ENCODE assay signal across 14 cellular contexts in the genomic region with DNA sequence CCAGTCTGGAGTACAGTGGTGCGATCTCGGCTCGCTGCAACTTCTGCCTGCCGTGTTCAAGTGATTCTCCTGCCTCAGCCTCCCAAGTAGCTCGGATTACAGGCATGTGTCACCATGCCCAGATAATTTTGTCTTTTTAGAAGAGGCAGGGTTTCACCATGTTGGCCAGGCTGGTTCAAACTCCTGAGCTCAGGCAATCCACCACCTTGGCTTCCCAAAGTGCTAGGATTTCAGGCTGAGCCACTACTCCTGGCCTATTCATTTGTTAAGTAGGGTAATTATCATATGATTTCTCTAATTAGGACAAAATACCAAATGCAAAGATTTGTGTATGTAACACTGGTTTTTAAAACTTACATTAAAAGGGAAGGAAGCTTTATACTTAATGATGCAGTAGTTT.
DNase-seq lines count a peak whose midpoint lies in the region; ATAC-seq and TF ChIP-seq lines count a peak whose summit lies in the region.
"Had no signal": no experiment of that assay in that cellular context is flagged by ENCODE, and none has a peak within 500 bp of the region (broad histone marks: within the 10 kb centered on the region; RNA-seq: fewer than 3 reads in every experiment).

No MANE protein-coding gene starts in this region.

- no peaks in the 10 kb centered on the region for H3K9me2 ChIP-seq in GM23338 (ENCODE audit: insufficient read depth)

- H3K36me3 Mint-ChIP-seq in GM23338 (ENCODE audit: low read depth) (peaks cover 6% of the 10 kb centered on the region), endodermal cell (ENCODE audit: low read depth) (no peaks in the 10 kb centered on the region), Caco-2 (ENCODE audit: insufficient read depth, unreplicated experiment) (no peaks in the 10 kb centered on the region)
- H3K36me3 Mint-ChIP-seq in CD4-positive, alpha-beta T cell (ENCODE audit: low read depth) = no peaks in the 10 kb centered on the region
- H3K36me3 Mint-ChIP-seq: CD8-positive, alpha-beta memory T cell had no signal

- no peak overlapping the region for H2AFZ ChIP-seq in GM23338

- H3K4me3 ChIP-seq in GM23338 = peak overlapping the region; percentile 3; the same call in 1 of the 2 replicates
- H3K4me3 ChIP-seq in HUES64 (ENCODE audit: low read length) = no peak overlapping the region
- H3K4me3 ChIP-seq in endodermal cell (ENCODE audit: low read length) = no peak overlapping the region
- no peak overlapping the region for H3K4me3 ChIP-seq in Caco-2 (ENCODE audit: low read depth, low read length)
- H3K4me3 ChIP-seq: BLaER1 treated with 17β-estradiol and CSF1 and Interleukin-3, amounts not matched to agents 10 nM and 100 nM had no signal

- CTCF ChIA-PET in Caco-2 (lab: Charles Lee) = no interaction called here
- CTCF ChIA-PET in CD4-positive, alpha-beta T cell (lab: Charles Lee) = no interaction called here

- peaks cover 5% of the 10 kb centered on the region for H3K9me3 Mint-ChIP-seq in GM23338
- H3K9me3 Mint-ChIP-seq in endodermal cell = no peaks in the 10 kb centered on the region
- no peaks in the 10 kb centered on the region for H3K9me3 Mint-ChIP-seq in Caco-2 (ENCODE audit: unreplicated experiment)
- no peaks in the 10 kb centered on the region for H3K9me3 Mint-ChIP-seq in CD4-positive, alpha-beta T cell

- H3K4me3 Mint-ChIP-seq in GM23338 = peak overlapping the region; percentile 24; the same call in 2 of the 3 replicates
- H3K4me3 Mint-ChIP-seq in endodermal cell = no peak overlapping the region
- H3K4me3 Mint-ChIP-seq in Caco-2 (ENCODE audit: unreplicated experiment) = no peak overlapping the region
- H3K4me3 Mint-ChIP-seq in CD4-positive, alpha-beta T cell = no peak overlapping the region
- H3K4me3 Mint-ChIP-seq: B cell; CD8-positive, alpha-beta memory T cell; HFFc6 had no signal

- 81% methylated on average over 5 of the region's 5 CpGs for WGBS in HUES64
- WGBS in endodermal cell (ENCODE audit: insufficient coverage in 1 of 2, insufficient read length in 1 of 2), 2 experiments = 90 to 100% methylated on average over 1 to 5 of the region's 5 CpGs

- H4K20me1 ChIP-seq in GM23338 (replicated peaks; ENCODE audit: insufficient read depth) = no peaks in the 10 kb centered on the region
- H4K20me1 ChIP-seq: BLaER1 treated with 17β-estradiol and CSF1 and Interleukin-3, amounts not matched to agents 10 nM and 100 nM had no signal

- BruUV-seq in Caco-2 (replicated peaks; lab: Mats Ljungman, UMichigan) = no TSS peak

- no peaks in the 10 kb centered on the region for H3K79me2 ChIP-seq in GM23338 (replicated peaks; ENCODE audit: insufficient read depth)

- H3K9me3 ChIP-seq in HUES64 (ENCODE audit: insufficient read depth, low read depth, low read length) = no peaks in the 10 kb centered on the region
- H3K9me3 ChIP-seq in endodermal cell (ENCODE audit: control insufficient read depth, low read length) = no peaks in the 10 kb centered on the region
- H3K9me3 ChIP-seq in Caco-2 = no peaks in the 10 kb centered on the region
- H3K9me3 ChIP-seq in CD4-positive, alpha-beta T cell (ENCODE audit: control insufficient read depth, low read length) = no peaks in the 10 kb centered on the region

- peak; percentile 52 for ATAC-seq in GM23338
- ATAC-seq in CD4-positive, alpha-beta T cell (ENCODE audit: poor library complexity) = no peak

- H3K27me3 ChIP-seq in GM23338 (ENCODE audit: insufficient read depth) (no peaks in the 10 kb centered on the region), HUES64 (ENCODE audit: insufficient read depth, low read length) (no peaks in the 10 kb centered on the region), endodermal cell (ENCODE audit: control insufficient read depth, insufficient read depth, low read length, poor library complexity, severe bottlenecking) (no peaks in the 10 kb centered on the region), Caco-2 (replicated peaks; ENCODE audit: control insufficient read depth, insufficient read depth, low read length) (no peaks in the 10 kb centered on the region)
- H3K27me3 ChIP-seq in CD4-positive, alpha-beta T cell (ENCODE audit: control insufficient read depth, insufficient read depth, low read length) = no peaks in the 10 kb centered on the region
- H3K27me3 ChIP-seq: BLaER1 treated with 17β-estradiol and CSF1 and Interleukin-3, amounts not matched to agents 10 nM and 100 nM had no signal

- peak overlapping the region; percentile 52 for H3K4me2 ChIP-seq in GM23338
- H3K4me2 ChIP-seq: BLaER1 treated with 17β-estradiol and CSF1 and Interleukin-3, amounts not matched to agents 10 nM and 100 nM; KMS-11 had no signal

- POLR2A ChIA-PET in Caco-2 (lab: Charles Lee) = no interaction called here
- POLR2A ChIA-PET in CD4-positive, alpha-beta T cell (lab: Charles Lee) = no interaction called here

- peak overlapping the region; percentile 56; the same call in 1 of the 2 replicates for H3K27ac ChIP-seq in GM23338 (ENCODE audit: low read depth)
- H3K27ac ChIP-seq in HUES64 (ENCODE audit: low read depth, low read length) = peak overlapping the region; percentile 57; the same call in 1 of the 2 replicates
- no peak overlapping the region for H3K27ac ChIP-seq in endodermal cell (ENCODE audit: low read depth, low read length)
- H3K27ac ChIP-seq in CD4-positive, alpha-beta T cell (ENCODE audit: low read depth, low read length) = no peak overlapping the region
- H3K27ac ChIP-seq: BLaER1 treated with 17β-estradiol and CSF1 and Interleukin-3, amounts not matched to agents 10 nM and 100 nM; KMS-11 had no signal

- H3K4me1 ChIP-seq in GM23338 (ENCODE audit: insufficient read depth) = peaks cover 27% of the 10 kb centered on the region
- peaks cover 18% of the 10 kb centered on the region for H3K4me1 ChIP-seq in HUES64 (ENCODE audit: insufficient read depth, low read length)
- H3K4me1 ChIP-seq in endodermal cell (ENCODE audit: control insufficient read depth, insufficient read depth, low read length) = no peaks in the 10 kb centered on the region
- H3K4me1 ChIP-seq in Caco-2 = no peaks in the 10 kb centered on the region
- H3K4me1 ChIP-seq: BLaER1 treated with 17β-estradiol and CSF1 and Interleukin-3, amounts not matched to agents 10 nM and 100 nM had no signal

- H3K27ac Mint-ChIP-seq in GM23338 (peak overlapping the region; percentile 91), endodermal cell (no peak overlapping the region), Caco-2 (ENCODE audit: unreplicated experiment) (no peak overlapping the region)
- no peak overlapping the region for H3K27ac Mint-ChIP-seq in CD4-positive, alpha-beta T cell
- H3K27ac Mint-ChIP-seq: B cell; CD8-positive, alpha-beta memory T cell; HFFc6 had no signal

- no peaks in the 10 kb centered on the region for H3F3A ChIP-seq in GM23338 (replicated peaks; ENCODE audit: low read depth)

- H3K9ac ChIP-seq in HUES64 (ENCODE audit: low read depth, low read length) (no peak overlapping the region), endodermal cell (ENCODE audit: extremely low read depth, low read length, poor library complexity, severe bottlenecking) (no peak overlapping the region)
- H3K9ac ChIP-seq: BLaER1 treated with 17β-estradiol and CSF1 and Interleukin-3, amounts not matched to agents 10 nM and 100 nM; KMS-11 had no signal

- H3K36me3 ChIP-seq in GM23338 (ENCODE audit: insufficient read depth) (no peaks in the 10 kb centered on the region), HUES64 (ENCODE audit: insufficient read depth, low read length) (no peaks in the 10 kb centered on the region), endodermal cell (ENCODE audit: control insufficient read depth, insufficient read depth, low read length) (no peaks in the 10 kb centered on the region), Caco-2 (ENCODE audit: control insufficient read depth, insufficient read depth, low read length) (no peaks in the 10 kb centered on the region)
- H3K36me3 ChIP-seq: BLaER1 treated with 17β-estradiol and CSF1 and Interleukin-3, amounts not matched to agents 10 nM and 100 nM had no signal

- DNase-seq in GM23338 (ENCODE audit: low spot score) = peak; percentile 35
- peak; percentile 48 for DNase-seq in endodermal cell
- DNase-seq in Caco-2 = no peak
- no peak for DNase-seq in CD4-positive, alpha-beta T cell
- DNase-seq in activated gamma-delta T cell treated with Interleukin-2 at 50 U/mL for 16 hours = no peak
- DNase-seq in NCI-H1930 (lab: John Stamatoyannopoulos, UW) = no peak
- DNase-seq: CD8-positive, alpha-beta memory T cell; COR-L47; HCEC 1CT; HFFc6 had no signal

- peaks cover 4% of the 10 kb centered on the region for H3K27me3 Mint-ChIP-seq in GM23338 (ENCODE audit: insufficient read depth, low read depth, poor library complexity)
- H3K27me3 Mint-ChIP-seq in endodermal cell (ENCODE audit: insufficient read depth) = no peaks in the 10 kb centered on the region
- H3K27me3 Mint-ChIP-seq in Caco-2 (ENCODE audit: insufficient read depth, unreplicated experiment) = peaks cover 3% of the 10 kb centered on the region
- H3K27me3 Mint-ChIP-seq in CD4-positive, alpha-beta T cell = no peaks in the 10 kb centered on the region
- H3K27me3 Mint-ChIP-seq: B cell had no signal

- TF ChIP-seq CTCF in GM23338 (conservative IDR thresholded peaks at IDR 0.05; ENCODE audit: low read depth in 2 of 2) (no peak), endodermal cell (conservative IDR thresholded peaks at IDR 0.05) (no peak), Caco-2 (IDR thresholded peaks at IDR 0.05; ENCODE audit: insufficient read depth in 1 of 2, low read depth in 1 of 2, low read length in 1 of 2, severe bottlenecking in 1 of 2, unreplicated experiment in 1 of 2) (no peak)
- TF ChIP-seq CTCF in CD4-positive, alpha-beta T cell (IDR thresholded peaks at IDR 0.05) = no peak

- H3K4me1 Mint-ChIP-seq in GM23338 (peaks cover 28% of the 10 kb centered on the region), endodermal cell (peaks cover 8% of the 10 kb centered on the region), Caco-2 (ENCODE audit: low read depth, unreplicated experiment) (no peaks in the 10 kb centered on the region)
- no peaks in the 10 kb centered on the region for H3K4me1 Mint-ChIP-seq in CD4-positive, alpha-beta T cell (ENCODE audit: low read depth)
- H3K4me1 Mint-ChIP-seq: B cell; CD8-positive, alpha-beta memory T cell had no signal

- intact Hi-C loops in Caco-2 (cut with micrococcal nuclease; ENCODE audit: unreplicated experiment) = no loop called here
- intact Hi-C loops in CD4-positive, alpha-beta T cell (cut with DNase I, micrococcal nuclease) = no loop called here

Comparison
In these comparisons a context has a peak if more than half of its experiments do, and no peak if none do; other contexts are left out.
1. DNase-seq: peak in GM23338 (single experiment) and endodermal cell (single experiment); none in Caco-2 (0 of 2), CD4-positive, alpha-beta T cell (0 of 10), activated gamma-delta T cell treated with Interleukin-2 at 50 U/mL for 16 hours (single experiment) and NCI-H1930 (0 of 2).
2. H3K27ac ChIP-seq: peak in GM23338 (single experiment) and HUES64 (single experiment); none in endodermal cell (single experiment) and CD4-positive, alpha-beta T cell (single experiment).